ENCODE assay signal across 8 cellular contexts in genomic region chr9:131289301-131290038, GRCh38. TPM values are rescaled to one million over a fixed set of nuclear protein-coding genes. Genes with fewer than 3 reads are reported as not detected.
DNase-seq lines count a peak whose midpoint lies in the region; ATAC-seq and TF ChIP-seq lines count a peak whose summit lies in the region.

PLPP7 (plus strand) TSS chr9:131289723; CDS start chr9:131289998, 275 bp downstream.

- H3K9me3 Mint-ChIP-seq in nephron progenitor cell, result no peaks in the 10 kb centered on the region

- peaks cover 4% of the 10 kb centered on the region for H3K27me3 Mint-ChIP-seq in nephron progenitor cell (ENCODE audit: low read depth, poor library complexity)

- no peaks in the 10 kb centered on the region for H3K36me3 Mint-ChIP-seq in nephron progenitor cell (ENCODE audit: low read depth)

- ATAC-seq in GM18505 (IDR thresholded peaks at IDR 0.05; ENCODE audit: unreplicated experiment), result no peak
- ATAC-seq in HG02885 (IDR thresholded peaks at IDR 0.05; ENCODE audit: poor library complexity, unreplicated experiment), result no peak
- no peak for ATAC-seq in HG02973 (IDR thresholded peaks at IDR 0.05; ENCODE audit: unreplicated experiment)

- H3K4me3 ChIP-seq in fibroblast of pulmonary artery (replicated peaks; ENCODE audit: low read depth, low read length), result peak within 1 kb of the TSS; percentile 27

- TF ChIP-seq CTCF in fibroblast of pulmonary artery (IDR thresholded peaks at IDR 0.05; ENCODE audit: low read length, missing control alignments) (no peak), nephron progenitor cell (IDR thresholded peaks at IDR 0.05) (no peak)

- H3K27ac Mint-ChIP-seq in nephron progenitor cell, result no peak within 1 kb of the TSS

- peak within 1 kb of the TSS; percentile 68 for H3K4me3 Mint-ChIP-seq in nephron progenitor cell

- DNase-seq in RPMI7951 (ENCODE audit: low read depth) (peak; percentile 78), fibroblast of pulmonary artery (ENCODE audit: low read depth) (peak; percentile 56), nephron progenitor cell (peak; percentile 57), A172 (ENCODE audit: low spot score) (no peak), HUDEP-2 (lab: John Stamatoyannopoulos, UW; ENCODE audit: unreplicated experiment in 76 of 76) (no peak)

- TF ChIP-seq POLR2A in GM18505 (IDR thresholded peaks at IDR 0.05; ENCODE audit: borderline replicate concordance, extremely low read depth, insufficient read depth, insufficient read length), result peak; percentile 34

- peaks cover 23% of the 10 kb centered on the region for H3K4me1 Mint-ChIP-seq in nephron progenitor cell

RNA-seq across cellular contexts. Expression of gene PLPP7, which starts in this region (rescaled TPM):
- 11.4 and 13.5 TPM in 2 replicates for total RNA-seq in RPMI7951 (2014; rRNA removed; shearing (Covaris generic))
- 0.14 and 1.0 TPM in 2 replicates for total RNA-seq in A172 (2014; rRNA removed; shearing (Covaris generic))

Comparison
In these comparisons a context has a peak if more than half of its experiments do, and no peak if none do; other contexts are left out.
1. DNase-seq: peak in RPMI7951 (single experiment), fibroblast of pulmonary artery (single experiment) and nephron progenitor cell (single experiment); none in A172 (single experiment) and HUDEP-2 (0 of 76).